ENCODE assay signal across 7 cellular contexts in genomic region chr15:75620043-75620775, GRCh38. TPM values are rescaled to one million over a fixed set of nuclear protein-coding genes. Genes with fewer than 3 reads are reported as not detected.
DNase-seq lines count a peak whose midpoint lies in the region; ATAC-seq and TF ChIP-seq lines count a peak whose summit lies in the region.

No MANE protein-coding gene starts in this region.

- no peak for ATAC-seq in stimulated activated naive B cell treated with anti-CD40 and anti-IgM and Interleukin-4, amounts not matched to agents 10 μg/mL and 1 μg/mL and 100 μg/mL, for 72 hours (replicated peaks)
- no peak for ATAC-seq in GM18519 (IDR thresholded peaks at IDR 0.05; ENCODE audit: low FRiP score, unreplicated experiment)

- intact Hi-C loops in activated T-helper 1 cell treated with anti-CD3 and anti-CD28 coated beads, Interleukin-12 subunit alpha, Interleukin-12 subunit beta, Interleukin-2, Interleukin-4 antibody, amounts not matched to agents 30 ng/mL and 10 ng/mL and 1 ng/mL, durations not matched to agents 14 hours and 24 hours and 36 hours (cut with micrococcal nuclease), result loop anchor here (10.0 kb wide), 1 partner anchor 835 kb away; the partner anchor contains the start of gene CSK

- no peaks in the 10 kb centered on the region for H3K27me3 Mint-ChIP-seq in activated T-helper 1 cell treated with anti-CD3 and anti-CD28 coated beads, Interleukin-12 subunit alpha, Interleukin-12 subunit beta, Interleukin-2, Interleukin-4 antibody, amounts not matched to agents 30 ng/mL and 10 ng/mL and 1 ng/mL, durations not matched to agents 14 hours and 24 hours and 36 hours (ENCODE audit: insufficient read depth)
- no peaks in the 10 kb centered on the region for H3K27me3 Mint-ChIP-seq in stimulated activated naive B cell treated with anti-CD40 and anti-IgM and Interleukin-4, amounts not matched to agents 10 μg/mL and 1 μg/mL and 100 μg/mL, for 72 hours

- H3K9me3 Mint-ChIP-seq in activated T-helper 1 cell treated with anti-CD3 and anti-CD28 coated beads, Interleukin-12 subunit alpha, Interleukin-12 subunit beta, Interleukin-2, Interleukin-4 antibody, amounts not matched to agents 30 ng/mL and 10 ng/mL and 1 ng/mL, durations not matched to agents 14 hours and 24 hours and 36 hours, result no peaks in the 10 kb centered on the region
- H3K9me3 Mint-ChIP-seq in stimulated activated naive B cell treated with anti-CD40 and anti-IgM and Interleukin-4, amounts not matched to agents 10 μg/mL and 1 μg/mL and 100 μg/mL, for 72 hours, result no peaks in the 10 kb centered on the region

- CTCF ChIA-PET in HEK293 (lab: Yijun Ruan, JAX), result interaction anchor here (0.6 to 1.8 kb wide), 4 partner anchors 9 to 416 kb away, joined by 3 to 7 read pairs (median 4); no protein-coding TSS in a partner anchor

- no peaks in the 10 kb centered on the region for H3K9me3 ChIP-seq in HEK293 (ENCODE audit: control insufficient read depth, insufficient read depth, low read depth, low read length)

- no peaks in the 10 kb centered on the region; the same call in 1 of the 2 replicates for H3K4me1 ChIP-seq in HEK293 (ENCODE audit: control insufficient read depth, insufficient read depth, low read length)

- POLR2A ChIA-PET in HEK293 (lab: Yijun Ruan, JAX), result interaction anchor here (0.6 to 0.7 kb wide), 2 partner anchors 20 to 252 kb away, joined by 3 read pairs; partner anchors contain the start of gene IMP3

- peaks cover 29% of the 10 kb centered on the region for H3K4me1 Mint-ChIP-seq in activated T-helper 1 cell treated with anti-CD3 and anti-CD28 coated beads, Interleukin-12 subunit alpha, Interleukin-12 subunit beta, Interleukin-2, Interleukin-4 antibody, amounts not matched to agents 30 ng/mL and 10 ng/mL and 1 ng/mL, durations not matched to agents 14 hours and 24 hours and 36 hours (ENCODE audit: low read depth)
- H3K4me1 Mint-ChIP-seq in stimulated activated naive B cell treated with anti-CD40 and anti-IgM and Interleukin-4, amounts not matched to agents 10 μg/mL and 1 μg/mL and 100 μg/mL, for 72 hours, result peaks cover 16 to 34% of the 10 kb centered on the region in 2 donors

- no peak for DNase-seq in activated T-helper 1 cell treated with anti-CD3 and anti-CD28 coated beads, Interleukin-12 subunit alpha, Interleukin-12 subunit beta, Interleukin-2, Interleukin-4 antibody, amounts not matched to agents 30 ng/mL and 10 ng/mL and 1 ng/mL, durations not matched to agents 14 hours and 24 hours and 36 hours (ENCODE audit: low spot score)
- DNase-seq in glomerular visceral epithelial cell (ENCODE audit: extremely low spot score), result peak; percentile 28
- DNase-seq in stimulated activated naive B cell treated with anti-CD40 and anti-IgM and Interleukin-4, amounts not matched to agents 10 μg/mL and 1 μg/mL and 100 μg/mL, for 72 hours, result no peak
- DNase-seq in NOMO-1 (lab: John Stamatoyannopoulos, UW; ENCODE audit: unreplicated experiment in 2 of 2), result no peak
- DNase-seq in Ammon's horn (ENCODE audit: low spot score), result no peak

- H3K27ac ChIP-seq in HEK293 (ENCODE audit: extremely low read depth, low read depth, low read length), result no peak overlapping the region

- no peak for TF ChIP-seq CTCF in HEK293 (tag by site-specific recombination; IDR thresholded peaks at IDR 0.05)

- H3K36me3 ChIP-seq in HEK293 (ENCODE audit: control insufficient read depth in 2 of 2, insufficient read depth in 1 of 2, low read length in 2 of 2), result peaks cover 42 to 50% of the 10 kb centered on the region in 2 experiments

- H3K36me3 Mint-ChIP-seq in activated T-helper 1 cell treated with anti-CD3 and anti-CD28 coated beads, Interleukin-12 subunit alpha, Interleukin-12 subunit beta, Interleukin-2, Interleukin-4 antibody, amounts not matched to agents 30 ng/mL and 10 ng/mL and 1 ng/mL, durations not matched to agents 14 hours and 24 hours and 36 hours (ENCODE audit: low read depth), result peaks cover 27% of the 10 kb centered on the region
- peaks cover 17 to 41% of the 10 kb centered on the region in 2 donors for H3K36me3 Mint-ChIP-seq in stimulated activated naive B cell treated with anti-CD40 and anti-IgM and Interleukin-4, amounts not matched to agents 10 μg/mL and 1 μg/mL and 100 μg/mL, for 72 hours

- peak overlapping the region; percentile 48 for H3K27ac Mint-ChIP-seq in activated T-helper 1 cell treated with anti-CD3 and anti-CD28 coated beads, Interleukin-12 subunit alpha, Interleukin-12 subunit beta, Interleukin-2, Interleukin-4 antibody, amounts not matched to agents 30 ng/mL and 10 ng/mL and 1 ng/mL, durations not matched to agents 14 hours and 24 hours and 36 hours
- H3K27ac Mint-ChIP-seq in stimulated activated naive B cell treated with anti-CD40 and anti-IgM and Interleukin-4, amounts not matched to agents 10 μg/mL and 1 μg/mL and 100 μg/mL, for 72 hours, result peak overlapping the region; percentile 37

- peak overlapping the region; percentile 5 for H3K4me3 Mint-ChIP-seq in activated T-helper 1 cell treated with anti-CD3 and anti-CD28 coated beads, Interleukin-12 subunit alpha, Interleukin-12 subunit beta, Interleukin-2, Interleukin-4 antibody, amounts not matched to agents 30 ng/mL and 10 ng/mL and 1 ng/mL, durations not matched to agents 14 hours and 24 hours and 36 hours
- no peak overlapping the region for H3K4me3 Mint-ChIP-seq in stimulated activated naive B cell treated with anti-CD40 and anti-IgM and Interleukin-4, amounts not matched to agents 10 μg/mL and 1 μg/mL and 100 μg/mL, for 72 hours

- H3K4me3 ChIP-seq in HEK293 (ENCODE audit: low read depth, low read length), result no peak overlapping the region

TF ChIP-seq in HEK293, 187 proteins besides CTCF, POLR2A, EP300 and RAD21:
- TF ChIP-seq ZNF654 (tag by site-specific recombination; IDR thresholded peaks at IDR 0.05; ENCODE audit: low read depth) (no peak), ZBTB48 (tag by site-specific recombination; IDR thresholded peaks at IDR 0.05) (0 out of 2 replicates have a peak, but pooled peaks have one; percentile 28), IKZF3 (tag by site-specific recombination; IDR thresholded peaks at IDR 0.05) (0 out of 2 replicates have a peak, but pooled peaks have one; percentile 3)

RNA-seq across cellular contexts. Expression of gene SNUPN, which starts 5.3 kb away (rescaled TPM):
- 30.8 and 34.1 TPM in 2 replicates for total RNA-seq in activated T-helper 1 cell treated with anti-CD3 and anti-CD28 coated beads, Interleukin-12 subunit alpha, Interleukin-12 subunit beta, Interleukin-2, Interleukin-4 antibody, amounts not matched to agents 30 ng/mL and 10 ng/mL and 1 ng/mL, durations not matched to agents 14 hours and 24 hours and 36 hours

RNA-seq across cellular contexts. Expression of gene IMP3, which starts 19.8 kb away (rescaled TPM):
- 110 and 113 TPM in 2 replicates for total RNA-seq in activated T-helper 1 cell treated with anti-CD3 and anti-CD28 coated beads, Interleukin-12 subunit alpha, Interleukin-12 subunit beta, Interleukin-2, Interleukin-4 antibody, amounts not matched to agents 30 ng/mL and 10 ng/mL and 1 ng/mL, durations not matched to agents 14 hours and 24 hours and 36 hours

RNA-seq across cellular contexts. Expression of gene SNX33, which starts 27.5 kb away (rescaled TPM):
- 5.4 and 6.2 TPM in 2 replicates for total RNA-seq in activated T-helper 1 cell treated with anti-CD3 and anti-CD28 coated beads, Interleukin-12 subunit alpha, Interleukin-12 subunit beta, Interleukin-2, Interleukin-4 antibody, amounts not matched to agents 30 ng/mL and 10 ng/mL and 1 ng/mL, durations not matched to agents 14 hours and 24 hours and 36 hours

RNA-seq across cellular contexts. Expression of gene PTPN9, which starts 41.1 kb away (rescaled TPM):
- total RNA-seq in activated T-helper 1 cell treated with anti-CD3 and anti-CD28 coated beads, Interleukin-12 subunit alpha, Interleukin-12 subunit beta, Interleukin-2, Interleukin-4 antibody, amounts not matched to agents 30 ng/mL and 10 ng/mL and 1 ng/mL, durations not matched to agents 14 hours and 24 hours and 36 hours, result 28.0 and 31.7 TPM in 2 replicates
